Comparison of ENCODE assay signal across 1 cellular context in genomic region chr19:14058182-14059092, GRCh38.
TF ChIP-seq lines count a peak whose summit lies in the region.

No MANE protein-coding gene starts in this region.

TF ChIP-seq in H1, 55 proteins besides CTCF, POLR2A, EP300 and RAD21:
- TF ChIP-seq HDAC2 (IDR thresholded peaks at IDR 0.05; ENCODE audit: borderline replicate concordance in 1 of 2, low read depth in 2 of 2, low read length in 2 of 2) = no peak
- no peak for TF ChIP-seq CREB1 (IDR thresholded peaks at IDR 0.05)
- TF ChIP-seq CBX5 (IDR thresholded peaks at IDR 0.05; ENCODE audit: low read depth, low read length) = no peak
- TF ChIP-seq RBBP5 (IDR thresholded peaks at IDR 0.05; ENCODE audit: borderline replicate concordance, low read depth, low read length) = no peak
- no peak for TF ChIP-seq EGR1 (IDR thresholded peaks at IDR 0.05; ENCODE audit: borderline replicate concordance, low read depth, low read length)
- no peak for TF ChIP-seq FOSL1 (IDR thresholded peaks at IDR 0.05; ENCODE audit: insufficient read depth, low read depth, low read length)
- TF ChIP-seq EZH2 (IDR thresholded peaks at IDR 0.05; ENCODE audit: low read depth, low read length, severe bottlenecking) = no peak
- no peak for TF ChIP-seq BACH1 (IDR thresholded peaks at IDR 0.05; ENCODE audit: low read length)
- no peak for TF ChIP-seq GABPA (IDR thresholded peaks at IDR 0.05; ENCODE audit: borderline replicate concordance, insufficient read depth, low read length)
- TF ChIP-seq, protein P1, sequence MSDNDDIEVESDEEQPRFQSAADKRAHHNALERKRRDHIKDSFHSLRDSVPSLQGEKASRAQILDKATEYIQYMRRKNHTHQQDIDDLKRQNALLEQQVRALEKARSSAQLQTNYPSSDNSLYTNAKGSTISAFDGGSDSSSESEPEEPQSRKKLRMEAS (IDR thresholded peaks at IDR 0.05) = no peak
- no peak for TF ChIP-seq SAP30 (IDR thresholded peaks at IDR 0.05; ENCODE audit: insufficient read depth, insufficient replicate concordance, low read length)
- no peak for TF ChIP-seq CTBP2 (IDR thresholded peaks at IDR 0.05; ENCODE audit: borderline replicate concordance, insufficient read depth, insufficient read length, low read length)
- TF ChIP-seq POU5F1 (IDR thresholded peaks at IDR 0.05; ENCODE audit: low read depth, low read length) = no peak
- TF ChIP-seq BRCA1 (IDR thresholded peaks at IDR 0.05; ENCODE audit: low read depth, low read length) = no peak
- no peak for TF ChIP-seq SIX5 (IDR thresholded peaks at IDR 0.05; ENCODE audit: low read depth, low read length)
- no peak for TF ChIP-seq CEBPB (IDR thresholded peaks at IDR 0.05; ENCODE audit: low read depth, low read length)
- no peak for TF ChIP-seq SIN3A (conservative IDR thresholded peaks at IDR 0.05 in 1 of 2, IDR thresholded peaks at IDR 0.05 in 1 of 2; ENCODE audit: low read depth in 1 of 2, low read length in 2 of 2)
- no peak for TF ChIP-seq JUN (IDR thresholded peaks at IDR 0.05; ENCODE audit: low read depth, low read length)
- TF ChIP-seq, protein P2, sequence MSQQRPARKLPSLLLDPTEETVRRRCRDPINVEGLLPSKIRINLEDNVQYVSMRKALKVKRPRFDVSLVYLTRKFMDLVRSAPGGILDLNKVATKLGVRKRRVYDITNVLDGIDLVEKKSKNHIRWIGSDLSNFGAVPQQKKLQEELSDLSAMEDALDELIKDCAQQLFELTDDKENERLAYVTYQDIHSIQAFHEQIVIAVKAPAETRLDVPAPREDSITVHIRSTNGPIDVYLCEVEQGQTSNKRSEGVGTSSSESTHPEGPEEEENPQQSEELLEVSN (IDR thresholded peaks at IDR 0.05) = no peak
- TF ChIP-seq PHF8 (conservative IDR thresholded peaks at IDR 0.05; ENCODE audit: low read depth, low read length) = no peak
